ENCODE assay signal across 21 cellular contexts in the genomic region with DNA sequence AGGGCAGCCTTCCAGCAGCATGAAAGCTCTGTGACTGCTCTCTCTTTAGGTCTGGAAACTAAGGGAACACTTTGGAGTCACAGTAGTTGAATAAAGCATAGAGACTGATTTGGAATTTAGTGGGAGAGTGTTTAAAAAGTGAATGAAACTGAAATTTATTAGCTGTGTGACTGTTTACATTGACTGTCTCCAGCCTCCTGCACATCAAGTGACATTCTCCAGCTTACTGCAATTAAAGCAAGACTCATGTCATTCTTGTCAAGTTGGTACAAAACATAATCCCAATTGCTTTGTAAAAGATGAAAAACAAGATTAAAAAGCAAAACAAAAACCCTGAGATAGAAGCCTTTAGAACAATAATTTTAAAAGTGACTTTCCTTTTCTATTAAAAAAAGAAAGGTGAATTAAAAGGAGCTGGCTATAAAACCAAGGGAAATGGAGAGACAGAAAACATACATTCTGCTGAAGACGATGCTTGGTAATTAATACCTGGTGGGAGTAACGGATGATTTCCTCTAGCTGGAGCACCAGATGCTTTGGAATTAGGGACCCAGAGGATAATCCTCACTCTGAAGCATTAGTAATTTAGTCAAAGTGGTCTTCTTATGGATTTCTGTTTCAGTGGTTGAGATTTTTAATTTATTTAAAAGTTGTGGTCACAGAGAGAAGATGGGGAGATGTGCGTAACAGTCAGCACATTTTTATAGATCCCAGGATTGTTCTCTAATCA.
"Had no signal": no experiment of that assay in that cellular context is flagged by ENCODE, and none has a peak within 500 bp of the region (broad histone marks: within the 10 kb centered on the region; RNA-seq: fewer than 3 reads in every experiment).

No MANE protein-coding gene starts in this region.

- ATAC-seq: effector memory CD8-positive, alpha-beta T cell; foreskin keratinocyte; lower lobe of right lung; naive thymus-derived CD4-positive, alpha-beta T cell; sciatic nerve; stimulated activated naive B cell treated with anti-CD40 and anti-IgM and Interleukin-4, amounts not matched to agents 10 μg/mL and 1 μg/mL and 100 μg/mL, for 72 hours; stimulated activated naive CD8-positive, alpha-beta T cell treated with anti-CD3 and anti-CD28 coated beads, Interleukin-15, amount 100 ng/mL, for 72 hours; upper lobe of right lung had no signal

- H3K4me1 Mint-ChIP-seq: immature natural killer cell; memory B cell; naive thymus-derived CD4-positive, alpha-beta T cell; stimulated activated naive B cell treated with anti-CD40 and anti-IgM and Interleukin-4, amounts not matched to agents 10 μg/mL and 1 μg/mL and 100 μg/mL, for 72 hours; stimulated activated naive CD8-positive, alpha-beta T cell treated with anti-CD3 and anti-CD28 coated beads, Interleukin-15, amount 100 ng/mL, for 72 hours had no signal

- H3K4me3 ChIP-seq: esophagus squamous epithelium, left ventricle myocardium inferior, lower lobe of right lung, spleen, testis, tibial nerve, upper lobe of right lung, vagina had no signal

- H3K27ac Mint-ChIP-seq: dendritic cell treated with granulocyte-macrophage colony-stimulating factor and Interleukin-4, amounts not matched to agents 40 ng/mL and 50 ng/mL, for 4 days; effector memory CD8-positive, alpha-beta T cell; immature natural killer cell; memory B cell; naive thymus-derived CD4-positive, alpha-beta T cell; stimulated activated naive B cell treated with anti-CD40 and anti-IgM and Interleukin-4, amounts not matched to agents 10 μg/mL and 1 μg/mL and 100 μg/mL, for 72 hours; stimulated activated naive CD8-positive, alpha-beta T cell treated with anti-CD3 and anti-CD28 coated beads, Interleukin-15, amount 100 ng/mL, for 72 hours had no signal

- DNase-seq: effector memory CD8-positive, alpha-beta T cell; esophagus squamous epithelium; foreskin keratinocyte; immature natural killer cell; left ventricle myocardium inferior; lower lobe of right lung; naive thymus-derived CD4-positive, alpha-beta T cell; posterior cingulate gyrus; spleen; stimulated activated CD4-positive, alpha-beta T cell treated with anti-CD3 and anti-CD28 coated beads, Interleukin-15, amount 100 ng/mL, for 24 hours; stimulated activated CD4-positive, alpha-beta T cell treated with anti-CD3 and anti-CD28 coated beads, Interleukin-1b, Interleukin-23, amount 100 ng/mL, for 48 hours; stimulated activated CD4-positive, alpha-beta T cell treated with anti-CD3 and anti-CD28 coated beads, Interleukin-4, amount 100 ng/mL, for 4 hours; stimulated activated naive B cell treated with anti-CD40 and anti-IgM and Interleukin-4, amounts not matched to agents 10 μg/mL and 1 μg/mL and 100 μg/mL, for 72 hours; stimulated activated naive CD8-positive, alpha-beta T cell treated with anti-CD3 and anti-CD28 coated beads, Interleukin-15, amount 100 ng/mL, for 72 hours; testis; upper lobe of right lung had no signal

- H3K9me3 Mint-ChIP-seq: memory B cell; stimulated activated naive B cell treated with anti-CD40 and anti-IgM and Interleukin-4, amounts not matched to agents 10 μg/mL and 1 μg/mL and 100 μg/mL, for 72 hours had no signal

- H3K36me3 Mint-ChIP-seq: immature natural killer cell; naive thymus-derived CD4-positive, alpha-beta T cell had no signal

- H3K4me3 Mint-ChIP-seq: dendritic cell treated with granulocyte-macrophage colony-stimulating factor and Interleukin-4, amounts not matched to agents 40 ng/mL and 50 ng/mL, for 4 days; effector memory CD8-positive, alpha-beta T cell; immature natural killer cell; memory B cell; naive thymus-derived CD4-positive, alpha-beta T cell; stimulated activated naive B cell treated with anti-CD40 and anti-IgM and Interleukin-4, amounts not matched to agents 10 μg/mL and 1 μg/mL and 100 μg/mL, for 72 hours; stimulated activated naive CD8-positive, alpha-beta T cell treated with anti-CD3 and anti-CD28 coated beads, Interleukin-15, amount 100 ng/mL, for 72 hours had no signal

- H3K27me3 Mint-ChIP-seq: dendritic cell treated with granulocyte-macrophage colony-stimulating factor and Interleukin-4, amounts not matched to agents 40 ng/mL and 50 ng/mL, for 4 days; effector memory CD8-positive, alpha-beta T cell; memory B cell; naive thymus-derived CD4-positive, alpha-beta T cell; stimulated activated naive B cell treated with anti-CD40 and anti-IgM and Interleukin-4, amounts not matched to agents 10 μg/mL and 1 μg/mL and 100 μg/mL, for 72 hours; stimulated activated naive CD8-positive, alpha-beta T cell treated with anti-CD3 and anti-CD28 coated beads, Interleukin-15, amount 100 ng/mL, for 72 hours had no signal
